9 cellular contexts compared by ENCODE assay signal in the genomic region with DNA sequence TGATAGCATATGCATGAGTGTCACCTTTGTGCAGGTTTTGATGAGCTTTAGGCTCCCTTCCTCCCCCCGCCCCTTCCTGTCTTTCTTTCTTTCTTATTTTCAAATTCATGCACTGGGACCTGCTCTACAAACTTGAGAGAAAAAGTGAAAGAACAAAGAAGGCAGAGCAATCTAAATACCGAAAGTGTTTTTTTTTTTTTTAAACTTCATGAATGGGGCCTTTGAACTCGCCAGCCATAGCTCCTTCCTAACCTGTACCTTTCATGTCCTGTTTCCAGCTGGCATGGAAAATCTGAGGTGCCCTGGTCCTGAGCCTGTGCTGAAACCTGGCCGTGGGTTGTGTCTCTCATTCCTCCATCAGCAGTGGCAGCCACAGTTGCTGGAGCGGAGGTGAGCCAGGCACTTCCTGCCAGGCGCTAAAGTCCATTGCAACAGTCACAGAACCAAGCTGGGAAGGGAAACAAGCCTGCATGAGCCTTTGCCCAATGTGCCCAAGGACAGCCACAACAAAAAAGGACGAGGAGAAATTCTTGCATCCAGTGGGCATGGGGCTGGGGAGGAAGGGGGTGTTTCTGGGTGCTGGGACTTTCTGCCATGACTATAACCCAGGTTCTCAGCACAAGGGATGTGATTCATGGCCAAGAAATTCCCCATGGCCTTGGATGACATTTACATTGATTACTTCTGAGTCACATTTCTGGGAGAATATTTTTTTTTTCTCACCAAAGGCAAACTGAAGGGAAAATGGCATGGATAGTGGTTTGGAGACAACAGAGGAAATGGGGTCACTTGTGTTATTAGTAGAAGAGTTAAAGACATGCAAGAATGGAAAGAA.
A peak's percentile ranks its signal among the peaks of the same experiment; 100 is the strongest.
DNase-seq lines count a peak whose midpoint lies in the region; ATAC-seq, FAIRE-seq and TF ChIP-seq lines count a peak whose summit lies in the region.
"Had no signal": no experiment of that assay in that cellular context is flagged by ENCODE, and none has a peak within 500 bp of the region (broad histone marks: within the 10 kb centered on the region; RNA-seq: fewer than 3 reads in every experiment).

No MANE protein-coding gene starts in this region.

- H3K36me3 Mint-ChIP-seq in activated naive CD4-positive, alpha-beta T cell treated with anti-CD3 and anti-CD28 coated beads, Interleukin-2, amount 50 U/mL, for 72 hours = peaks cover 0 to 15% of the 10 kb centered on the region in 2 donors
- H3K36me3 Mint-ChIP-seq in type B pancreatic cell = no peaks in the 10 kb centered on the region

- peak overlapping the region; percentile 63 for H3K9ac ChIP-seq in HepG2 (ENCODE audit: insufficient read depth, low read depth, low read length)

- no peaks in the 10 kb centered on the region for H3K79me2 ChIP-seq in HepG2 (ENCODE audit: insufficient read depth, low read length)

- no peaks in the 10 kb centered on the region for H3K27me3 Mint-ChIP-seq in type B pancreatic cell

- H3K9me3 ChIP-seq in HepG2 (ENCODE audit: low read length) = no peaks in the 10 kb centered on the region

- H3K4me1 Mint-ChIP-seq in type B pancreatic cell (ENCODE audit: unreplicated experiment) = peaks cover 43% of the 10 kb centered on the region

- no peaks in the 10 kb centered on the region for H3K36me3 ChIP-seq in HepG2 (replicated peaks in 1 of 2; ENCODE audit: control insufficient read depth in 1 of 2, insufficient read depth in 2 of 2, low read length in 2 of 2)

- TF ChIP-seq RAD21 in HepG2 (CRISPR knock-in tag; IDR thresholded peaks at IDR 0.05) = no peak

- H3K9me3 Mint-ChIP-seq in activated naive CD4-positive, alpha-beta T cell treated with anti-CD3 and anti-CD28 coated beads, Interleukin-2, amount 50 U/mL, for 72 hours = peaks cover 5 to 9% of the 10 kb centered on the region in 2 donors
- H3K9me3 Mint-ChIP-seq in type B pancreatic cell = peaks cover 8% of the 10 kb centered on the region

- intact Hi-C loops in HepG2 (cut with micrococcal nuclease; ENCODE audit: unreplicated experiment) = loop anchor here (1.0 kb wide), 1 partner anchor 76 kb away; no protein-coding TSS in a partner anchor

- CTCF ChIA-PET in HepG2 (lab: Yijun Ruan, JAX; ENCODE audit: low intra/inter-chr PET ratio, low total read pairs) = no interaction called here

- TF ChIP-seq POLR2A in HepG2 (IDR thresholded peaks at IDR 0.05; ENCODE audit: insufficient read depth in 1 of 2, low read depth in 2 of 2, low read length in 2 of 2) = peak in 1 of 2 experiments; percentile 5; a peak in 1 of 4 replicates

- no peaks in the 10 kb centered on the region for H4K20me1 ChIP-seq in HepG2 (ENCODE audit: insufficient read depth, low read length)

- H3K4me3 ChIP-seq in HepG2 (replicated peaks in 1 of 3; ENCODE audit: insufficient read depth in 1 of 3, low read depth in 2 of 3, low read length in 3 of 3) = peak overlapping the region; percentile 39 to 59 (median 43)

- H3K27me3 ChIP-seq in HepG2 (ENCODE audit: control insufficient read depth in 1 of 2, insufficient read depth in 2 of 2, low read length in 2 of 2) = no peaks in the 10 kb centered on the region

- TF ChIP-seq EP300 in HepG2 (IDR thresholded peaks at IDR 0.05; ENCODE audit: low read depth in 2 of 2, low read length in 2 of 2) = peak; percentile 7 to 67; a peak in 1 of 4 replicates
- TF ChIP-seq EP300 in HepG2 (CRISPR knock-in tag; IDR thresholded peaks at IDR 0.05; ENCODE audit: borderline replicate concordance) = no peak; the same call in 1 of the 2 replicates

- H3K4me1 ChIP-seq in HepG2 (ENCODE audit: insufficient read depth, low read length) = peaks cover 31% of the 10 kb centered on the region

- H2AFZ ChIP-seq in HepG2 (ENCODE audit: low read length) = peak overlapping the region; percentile 52

- BruUV-seq in HepG2 (replicated peaks; lab: Mats Ljungman, UMichigan) = TSS peak; percentile 72

- POLR2A ChIA-PET in HepG2 (lab: Yijun Ruan, JAX) = interaction anchor here (1.0 to 2.3 kb wide), 6 partner anchors 11 to 516 kb away, joined by 3 to 9 read pairs (median 3); a partner anchor contains a TSS

- WGBS in HepG2 (ENCODE audit: low lambda C conversion rate) = 17% methylated on average over 6 of the region's 7 CpGs

- ATAC-seq in activated naive CD4-positive, alpha-beta T cell treated with anti-CD3 and anti-CD28 coated beads, Interleukin-2, amount 50 U/mL, for 72 hours = peak; percentile 82 to 92
- peak; percentile 86 for ATAC-seq in HepG2
- no peak for ATAC-seq in HG03354 (IDR thresholded peaks at IDR 0.05; ENCODE audit: poor library complexity, severe bottlenecking, unreplicated experiment)

- peak overlapping the region; percentile 16 for H3K4me3 Mint-ChIP-seq in type B pancreatic cell

- peak overlapping the region; percentile 59 for H3K27ac ChIP-seq in HepG2 (ENCODE audit: extremely low read length, insufficient read depth, low read length)
- H3K27ac ChIP-seq: C4-2B had no signal

- H3K27ac Mint-ChIP-seq in activated naive CD4-positive, alpha-beta T cell treated with anti-CD3 and anti-CD28 coated beads, Interleukin-2, amount 50 U/mL, for 72 hours = peak overlapping the region; percentile 73 to 94
- peak overlapping the region; percentile 18 for H3K27ac Mint-ChIP-seq in type B pancreatic cell

- peak; percentile 39 for FAIRE-seq in HepG2 (lab: Jason Lieb, UNC)

- peak; percentile 59 for DNase-seq in activated CD8-positive, alpha-beta memory T cell treated with anti-CD3 and anti-CD28 coated beads, Interleukin-2, amount 50 U/mL, for 48 hours
- no peak for DNase-seq in activated CD8-positive, alpha-beta memory T cell treated with anti-CD3 and anti-CD28 coated beads for 24 hours
- DNase-seq in activated naive CD4-positive, alpha-beta T cell treated with anti-CD3 and anti-CD28 coated beads, Interleukin-2, amount 50 U/mL, for 72 hours (ENCODE audit: low spot score in 2 of 2) = peak; percentile 63 to 84
- DNase-seq in HepG2 (ENCODE audit: low spot score) (peak; percentile 85), type B pancreatic cell (ENCODE audit: extremely low spot score, unreplicated experiment) (no peak), NCI-H526 (lab: John Stamatoyannopoulos, UW) (no peak), SHP77 (lab: John Stamatoyannopoulos, UW) (no peak)

- H3K4me2 ChIP-seq in HepG2 (ENCODE audit: low read depth, low read length) = peak overlapping the region; percentile 86

- TF ChIP-seq CTCF in HepG2 (CRISPR knock-in tag; IDR thresholded peaks at IDR 0.05) (no peak), type B pancreatic cell (conservative IDR thresholded peaks at IDR 0.05) (no peak)

- in situ Hi-C loops in HepG2 (cut with HindIII; ENCODE audit: extremely low pct_ligation_motif_present, low pct_unique_long_range_greater_than_20kb) = loop anchor here (25.0 kb wide), 1 partner anchor 141 kb away; no protein-coding TSS in a partner anchor

TF ChIP-seq in HepG2, 621 proteins besides CTCF, POLR2A, EP300 and RAD21 (continues in another document):
- no peak for TF ChIP-seq ZNF761 (CRISPR knock-in tag; conservative IDR thresholded peaks at IDR 0.05)
- TF ChIP-seq SMARCE1 (IDR thresholded peaks at IDR 0.05; ENCODE audit: borderline replicate concordance) = peak; percentile 47; the same call in 1 of the 2 replicates
- TF ChIP-seq ZNF563 (CRISPR knock-in tag; IDR thresholded peaks at IDR 0.05) = peak; percentile 78
- TF ChIP-seq POLR2G (IDR thresholded peaks at IDR 0.05; ENCODE audit: low read depth, low read length) = peak; percentile 65
- TF ChIP-seq SPEN (CRISPR knock-in tag; IDR thresholded peaks at IDR 0.05; ENCODE audit: low read depth) = 0 out of 2 replicates have a peak, but pooled peaks have one; percentile 1
- no peak for TF ChIP-seq ZNF44 (CRISPR knock-in tag; IDR thresholded peaks at IDR 0.05)
- 0 out of 2 replicates have a peak, but pooled peaks have one; percentile 35 for TF ChIP-seq CEBPG (CRISPR knock-in tag; IDR thresholded peaks at IDR 0.05)
- no peak for TF ChIP-seq ZNF124 (CRISPR knock-in tag; IDR thresholded peaks at IDR 0.05)
- TF ChIP-seq, protein P1, sequence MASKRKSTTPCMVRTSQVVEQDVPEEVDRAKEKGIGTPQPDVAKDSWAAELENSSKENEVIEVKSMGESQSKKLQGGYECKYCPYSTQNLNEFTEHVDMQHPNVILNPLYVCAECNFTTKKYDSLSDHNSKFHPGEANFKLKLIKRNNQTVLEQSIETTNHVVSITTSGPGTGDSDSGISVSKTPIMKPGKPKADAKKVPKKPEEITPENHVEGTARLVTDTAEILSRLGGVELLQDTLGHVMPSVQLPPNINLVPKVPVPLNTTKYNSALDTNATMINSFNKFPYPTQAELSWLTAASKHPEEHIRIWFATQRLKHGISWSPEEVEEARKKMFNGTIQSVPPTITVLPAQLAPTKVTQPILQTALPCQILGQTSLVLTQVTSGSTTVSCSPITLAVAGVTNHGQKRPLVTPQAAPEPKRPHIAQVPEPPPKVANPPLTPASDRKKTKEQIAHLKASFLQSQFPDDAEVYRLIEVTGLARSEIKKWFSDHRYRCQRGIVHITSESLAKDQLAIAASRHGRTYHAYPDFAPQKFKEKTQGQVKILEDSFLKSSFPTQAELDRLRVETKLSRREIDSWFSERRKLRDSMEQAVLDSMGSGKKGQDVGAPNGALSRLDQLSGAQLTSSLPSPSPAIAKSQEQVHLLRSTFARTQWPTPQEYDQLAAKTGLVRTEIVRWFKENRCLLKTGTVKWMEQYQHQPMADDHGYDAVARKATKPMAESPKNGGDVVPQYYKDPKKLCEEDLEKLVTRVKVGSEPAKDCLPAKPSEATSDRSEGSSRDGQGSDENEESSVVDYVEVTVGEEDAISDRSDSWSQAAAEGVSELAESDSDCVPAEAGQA (IDR thresholded peaks at IDR 0.05; ENCODE audit: low read depth) = no peak
- TF ChIP-seq, protein P1 (CRISPR knock-in tag; IDR thresholded peaks at IDR 0.05; ENCODE audit: borderline replicate concordance) = no peak
- TF ChIP-seq YY1 (IDR thresholded peaks at IDR 0.05; ENCODE audit: insufficient read depth, insufficient replicate concordance, low read depth, low read length) = peak; percentile 49

Comparison
In these comparisons a context has a peak if more than half of its experiments do, and no peak if none do; other contexts are left out.
1. DNase-seq: peak in activated CD8-positive, alpha-beta memory T cell treated with anti-CD3 and anti-CD28 coated beads, Interleukin-2, amount 50 U/mL, for 48 hours (single experiment), activated naive CD4-positive, alpha-beta T cell treated with anti-CD3 and anti-CD28 coated beads, Interleukin-2, amount 50 U/mL, for 72 hours (2 of 2) and HepG2 (single experiment); none in activated CD8-positive, alpha-beta memory T cell treated with anti-CD3 and anti-CD28 coated beads for 24 hours (single experiment), type B pancreatic cell (single experiment), NCI-H526 (0 of 2) and SHP77 (0 of 2).